16 cellular contexts compared by ENCODE assay signal in genomic region chr2:175462246-175462645, GRCh38.
DNase-seq lines count a peak whose midpoint lies in the region; TF ChIP-seq lines count a peak whose summit lies in the region.
"Had no signal": no experiment of that assay in that cellular context is flagged by ENCODE, and none has a peak within 500 bp of the region (broad histone marks: within the 10 kb centered on the region; RNA-seq: fewer than 3 reads in every experiment).

No MANE protein-coding gene starts in this region.

- WGBS in hepatocyte (ENCODE audit: low lambda C conversion rate, missing lambda C conversion rate), result 94% methylated on average over 3 of the region's 3 CpGs

- H3K27me3 Mint-ChIP-seq in CD14-positive monocyte (ENCODE audit: low read depth in 3 of 3), result no peaks in the 10 kb centered on the region

- no peak for DNase-seq in CD14-positive monocyte (ENCODE audit: low spot score)
- DNase-seq in HL-60 (ENCODE audit: low read depth in 1 of 2, low spot score in 1 of 2), result peak; percentile 20 to 56
- peak; percentile 33 for DNase-seq in SKM-1 (lab: John Stamatoyannopoulos, UW; ENCODE audit: unreplicated experiment)
- DNase-seq in hepatocyte (ENCODE audit: low spot score), result no peak
- DNase-seq in NCI-H1048 (lab: John Stamatoyannopoulos, UW), result no peak
- no peak for DNase-seq in HUDEP-2 (lab: John Stamatoyannopoulos, UW; ENCODE audit: unreplicated experiment in 76 of 76)
- no peak for DNase-seq in NK-92 treated with Interleukin-12 subunit alpha and Interleukin-12 subunit beta, amount 100 ng/mL, for 24 hours (lab: John Stamatoyannopoulos, UW)
- no peak for DNase-seq in KG1 (lab: John Stamatoyannopoulos, UW)
- DNase-seq: C1 segment of cervical spinal cord; Caco-2; CD4-positive, CD25-positive, alpha-beta regulatory T cell; CD8-positive, alpha-beta T cell; DND-41; GOT3; HFFc6 had no signal

- H3K4me3 Mint-ChIP-seq in CD14-positive monocyte, result no peak overlapping the region
- H3K4me3 Mint-ChIP-seq: CD4-positive, CD25-positive, alpha-beta regulatory T cell; CD8-positive, alpha-beta T cell; HFFc6 had no signal

- H3K9me2 ChIP-seq in hepatocyte (replicated peaks; ENCODE audit: insufficient read depth), result no peaks in the 10 kb centered on the region

- H3K36me3 Mint-ChIP-seq in CD14-positive monocyte, result peaks cover 0 to 11% of the 10 kb centered on the region in 2 donors
- H3K36me3 Mint-ChIP-seq: CD4-positive, CD25-positive, alpha-beta regulatory T cell; CD8-positive, alpha-beta T cell had no signal

- H3K9me3 ChIP-seq in hepatocyte (ENCODE audit: low read depth), result no peaks in the 10 kb centered on the region
- H3K9me3 ChIP-seq: Caco-2, HAP-1 had no signal

- intact Hi-C loops in CD14-positive monocyte (cut with micrococcal nuclease), result no loop called here

- H3K9me3 Mint-ChIP-seq in CD14-positive monocyte, result peaks cover 17 to 43% (median 28%) of the 10 kb centered on the region in 7 donors

- TF ChIP-seq CTCF in CD14-positive monocyte (IDR thresholded peaks at IDR 0.05) (no peak), HL-60 (IDR thresholded peaks at IDR 0.05; ENCODE audit: insufficient read depth, low read length) (no peak), hepatocyte (IDR thresholded peaks at IDR 0.05; ENCODE audit: poor library complexity) (no peak)

- no peak overlapping the region for H2AFZ ChIP-seq in hepatocyte

- H3K27ac Mint-ChIP-seq in CD14-positive monocyte, result peak overlapping the region in 4 of 7 donors; percentile 5 to 70 (median 22)
- H3K27ac Mint-ChIP-seq: CD4-positive, CD25-positive, alpha-beta regulatory T cell; CD8-positive, alpha-beta T cell; HFFc6 had no signal

- H3K36me3 ChIP-seq in hepatocyte (replicated peaks; ENCODE audit: insufficient read depth, low read depth), result no peaks in the 10 kb centered on the region
- H3K36me3 ChIP-seq: HAP-1 had no signal

- H3K79me2 ChIP-seq in hepatocyte, result no peaks in the 10 kb centered on the region

- H3K4me3 ChIP-seq in HL-60 (replicated peaks; ENCODE audit: insufficient read depth, low read length) (no peak overlapping the region), hepatocyte (no peak overlapping the region)
- H3K4me3 ChIP-seq: HAP-1 had no signal

- no peaks in the 10 kb centered on the region for H4K20me1 ChIP-seq in hepatocyte (ENCODE audit: insufficient read depth, poor library complexity, severe bottlenecking)

- peaks cover 52% of the 10 kb centered on the region for H3K4me1 Mint-ChIP-seq in CD14-positive monocyte
- H3K4me1 Mint-ChIP-seq: CD4-positive, CD25-positive, alpha-beta regulatory T cell had no signal

- no peak overlapping the region for H3K4me2 ChIP-seq in hepatocyte

- peak overlapping the region; percentile 94 for H3K27ac ChIP-seq in HL-60 (replicated peaks)
- H3K27ac ChIP-seq in hepatocyte, result peak overlapping the region; percentile 58

- H3K27me3 ChIP-seq in HL-60 (ENCODE audit: insufficient read depth, poor library complexity, severe bottlenecking), result no peaks in the 10 kb centered on the region
- H3K27me3 ChIP-seq in hepatocyte, result no peaks in the 10 kb centered on the region

- H3K4me1 ChIP-seq in hepatocyte (ENCODE audit: insufficient read depth), result no peaks in the 10 kb centered on the region
- H3K4me1 ChIP-seq: Caco-2, HAP-1 had no signal

Comparison
In these comparisons a context has a peak if more than half of its experiments do, and no peak if none do; other contexts are left out.
1. DNase-seq: peak in HL-60 (2 of 2) and SKM-1 (single experiment); none in CD14-positive monocyte (single experiment), hepatocyte (single experiment), NCI-H1048 (single experiment), HUDEP-2 (0 of 76), NK-92 treated with Interleukin-12 subunit alpha and Interleukin-12 subunit beta, amount 100 ng/mL, for 24 hours (single experiment) and KG1 (single experiment).